In genomic region chr5:169576181-169576598, GRCh38 we compare ENCODE assay signal across 14 cellular contexts. TPM values are rescaled to one million over a fixed set of nuclear protein-coding genes. Genes with fewer than 3 reads are reported as not detected.
DNase-seq lines count a peak whose midpoint lies in the region; ATAC-seq, FAIRE-seq and TF ChIP-seq lines count a peak whose summit lies in the region.
"Had no signal": no experiment of that assay in that cellular context is flagged by ENCODE, and none has a peak within 500 bp of the region (broad histone marks: within the 10 kb centered on the region; RNA-seq: fewer than 3 reads in every experiment).

No MANE protein-coding gene starts in this region.

- 6% methylated on average over 3 of the region's 3 CpGs for WGBS in A549 (ENCODE audit: missing lambda C conversion rate)
- 37% methylated on average over 3 of the region's 3 CpGs for WGBS in hepatocyte (ENCODE audit: low lambda C conversion rate, missing lambda C conversion rate)

- H3K4me3 ChIP-seq in A549 (no peak overlapping the region), astrocyte of the cerebellum (ENCODE audit: low read depth, low read length) (no peak overlapping the region), hepatocyte (no peak overlapping the region)
- H3K4me3 ChIP-seq: BLaER1, neural progenitor cell, testis had no signal

- no peaks in the 10 kb centered on the region for H3K9me2 ChIP-seq in hepatocyte (replicated peaks; ENCODE audit: insufficient read depth)

- no peak for DNase-seq in A549 (ENCODE audit: low read depth in 1 of 2, low spot score in 1 of 2)
- peak; percentile 78 for DNase-seq in astrocyte of the cerebellum (ENCODE audit: low read depth)
- peak; percentile 38 for DNase-seq in hepatocyte (ENCODE audit: low spot score)
- no peak for DNase-seq in NCI-H2196 (lab: John Stamatoyannopoulos, UW; ENCODE audit: unreplicated experiment)
- no peak for DNase-seq in RPMI8226
- DNase-seq in DMS79 treated with DMSO at 0.1 percent for 48 hours (lab: John Stamatoyannopoulos, UW): no peak
- no peak for DNase-seq in activated CD4-positive, alpha-beta T cell treated with anti-CD3 and anti-CD28 coated beads for 1 hour
- DNase-seq: activated gamma-delta T cell treated with Interleukin-2 at 50 U/mL for 16 hours, NCI-H2029 treated with DMSO at 0.1 percent for 48 hours, testis had no signal

- no peak for TF ChIP-seq EP300 in A549 (IDR thresholded peaks at IDR 0.05)

- in situ Hi-C loops in astrocyte of the cerebellum (cut with HindIII; ENCODE audit: low sequenced_read_pairs): no loop called here

- TF ChIP-seq RAD21 in A549 (conservative IDR thresholded peaks at IDR 0.05 in 1 of 2, IDR thresholded peaks at IDR 0.05 in 1 of 2): no peak

- no peaks in the 10 kb centered on the region for H3K9me3 ChIP-seq in A549
- no peaks in the 10 kb centered on the region for H3K9me3 ChIP-seq in hepatocyte (ENCODE audit: low read depth)
- H3K9me3 ChIP-seq: BLaER1, testis had no signal

- H4K20me1 ChIP-seq in hepatocyte (ENCODE audit: insufficient read depth, poor library complexity, severe bottlenecking): no peaks in the 10 kb centered on the region
- H4K20me1 ChIP-seq: BLaER1 had no signal

- TF ChIP-seq POLR2A in A549 (IDR thresholded peaks at IDR 0.05; ENCODE audit: low read length): no peak

- H3K36me3 ChIP-seq in hepatocyte (replicated peaks; ENCODE audit: insufficient read depth, low read depth): no peaks in the 10 kb centered on the region
- H3K36me3 ChIP-seq: BLaER1, neural progenitor cell had no signal

- H3K79me2 ChIP-seq in hepatocyte: no peaks in the 10 kb centered on the region

- no peak overlapping the region for H2AFZ ChIP-seq in hepatocyte
- H2AFZ ChIP-seq: neural progenitor cell had no signal

- 0 out of 6 replicates have a peak overlapping the region, but pooled peaks of 1 of the 2 experiments have one; percentile 14 for H3K27ac ChIP-seq in A549
- H3K27ac ChIP-seq in hepatocyte: no peak overlapping the region
- H3K27ac ChIP-seq: BLaER1, neural progenitor cell, testis had no signal

- no peak overlapping the region for H3K4me2 ChIP-seq in A549
- no peak overlapping the region for H3K4me2 ChIP-seq in hepatocyte
- H3K4me2 ChIP-seq: BLaER1, neural progenitor cell had no signal

- POLR2A ChIA-PET in A549 (lab: Yijun Ruan, JAX): no interaction called here

- no peak for TF ChIP-seq CTCF in A549 (IDR thresholded peaks at IDR 0.05)
- no peak for TF ChIP-seq CTCF in astrocyte of the cerebellum (IDR thresholded peaks at IDR 0.05; ENCODE audit: low read depth, low read length, missing control alignments)
- no peak for TF ChIP-seq CTCF in hepatocyte (IDR thresholded peaks at IDR 0.05; ENCODE audit: poor library complexity)

- no peaks in the 10 kb centered on the region for H3K27me3 ChIP-seq in hepatocyte
- H3K27me3 ChIP-seq: BLaER1, testis had no signal

- ATAC-seq in A549 (peak; percentile 35 to 61; a peak in 3 of 6 replicates), HG02610 (IDR thresholded peaks at IDR 0.05; ENCODE audit: unreplicated experiment) (peak; percentile 68)
- ATAC-seq: Panc1 had no signal

- peaks cover 3% of the 10 kb centered on the region; the same call in 1 of the 3 replicates for H3K4me1 ChIP-seq in A549
- H3K4me1 ChIP-seq in hepatocyte (ENCODE audit: insufficient read depth): peaks cover 15% of the 10 kb centered on the region
- H3K4me1 ChIP-seq: BLaER1, neural progenitor cell, testis had no signal

- CTCF ChIA-PET in A549 (lab: Yijun Ruan, JAX): interaction anchor here (1.4 to 1.6 kb wide), 3 partner anchors 275 to 629 kb away, joined by 4 read pairs; partner anchors contain the start of gene SLIT3

- FAIRE-seq in A549 (lab: Jason Lieb, UNC): no peak

TF ChIP-seq in A549, 52 proteins besides CTCF, POLR2A, EP300 and RAD21:
- TF ChIP-seq MAX (IDR thresholded peaks at IDR 0.05): no peak
- TF ChIP-seq JUNB (IDR thresholded peaks at IDR 0.05): peak; percentile 21; the same call in 1 of the 2 replicates
- TF ChIP-seq PHF8 (IDR thresholded peaks at IDR 0.05; ENCODE audit: borderline replicate concordance, low read depth): no peak

RNA-seq across cellular contexts. Expression of gene SPDL1, which starts 7.4 kb away (rescaled TPM):
- polyA plus RNA-seq in A549 (2011; rRNA removed) (62.1 and 103 TPM in 2 replicates), A549 (2017; fragmentation: RNase III; extraction: RNeasy Plus Mini Kit Qiagen cat#74134 plus additional on column Dnase treatment) (100 to 116 TPM (median 102 TPM) in 3 replicates), hepatocyte (17.9 and 18.4 TPM in 2 replicates)
- 28.8 and 34.1 TPM in 2 replicates for polyA plus RNA-seq in A549 (2012; cell fraction: cytosol; rRNA removed)
- 19.8 and 35.2 TPM in 2 replicates for polyA plus RNA-seq in A549 (2012; cell fraction: nucleus; rRNA removed)
- 14.4 and 16.7 TPM in 2 replicates for polyA minus RNA-seq in A549 (2011; rRNA and poly(A)+ RNA removed)
- total RNA-seq in hepatocyte: 16.7 and 27.3 TPM in 2 replicates

Comparison
In these comparisons a context has a peak if more than half of its experiments do, and no peak if none do; other contexts are left out.
1. DNase-seq: peak in astrocyte of the cerebellum (single experiment) and hepatocyte (single experiment); none in A549 (0 of 2), NCI-H2196 (single experiment), RPMI8226 (single experiment), DMS79 treated with DMSO at 0.1 percent for 48 hours (single experiment) and activated CD4-positive, alpha-beta T cell treated with anti-CD3 and anti-CD28 coated beads for 1 hour (single experiment).